ENCODE assay signal across 1 cellular context in genomic region chr19:4380254-4380727, GRCh38.
TF ChIP-seq lines count a peak whose summit lies in the region.

No MANE protein-coding gene starts in this region.

TF ChIP-seq in IMR-90, 13 proteins besides CTCF, POLR2A, EP300 and RAD21 (continued from another document):
- TF ChIP-seq MXI1 (IDR thresholded peaks at IDR 0.05; ENCODE audit: borderline replicate concordance, low read depth, low read length): no peak
- TF ChIP-seq FOS (IDR thresholded peaks at IDR 0.05; ENCODE audit: low read depth, low read length): no peak
- TF ChIP-seq RCOR1 (IDR thresholded peaks at IDR 0.05; ENCODE audit: insufficient replicate concordance, low read length): no peak
- no peak for TF ChIP-seq NFE2L2 (IDR thresholded peaks at IDR 0.05; ENCODE audit: low read depth, low read length)
- TF ChIP-seq, protein P1, sequence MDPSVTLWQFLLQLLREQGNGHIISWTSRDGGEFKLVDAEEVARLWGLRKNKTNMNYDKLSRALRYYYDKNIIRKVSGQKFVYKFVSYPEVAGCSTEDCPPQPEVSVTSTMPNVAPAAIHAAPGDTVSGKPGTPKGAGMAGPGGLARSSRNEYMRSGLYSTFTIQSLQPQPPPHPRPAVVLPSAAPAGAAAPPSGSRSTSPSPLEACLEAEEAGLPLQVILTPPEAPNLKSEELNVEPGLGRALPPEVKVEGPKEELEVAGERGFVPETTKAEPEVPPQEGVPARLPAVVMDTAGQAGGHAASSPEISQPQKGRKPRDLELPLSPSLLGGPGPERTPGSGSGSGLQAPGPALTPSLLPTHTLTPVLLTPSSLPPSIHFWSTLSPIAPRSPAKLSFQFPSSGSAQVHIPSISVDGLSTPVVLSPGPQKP (IDR thresholded peaks at IDR 0.05; ENCODE audit: borderline replicate concordance, low read depth, low read length): no peak
- TF ChIP-seq MAZ (IDR thresholded peaks at IDR 0.05; ENCODE audit: borderline replicate concordance, low read depth, low read length): no peak
